30 cellular contexts compared by ENCODE assay signal in the genomic region with DNA sequence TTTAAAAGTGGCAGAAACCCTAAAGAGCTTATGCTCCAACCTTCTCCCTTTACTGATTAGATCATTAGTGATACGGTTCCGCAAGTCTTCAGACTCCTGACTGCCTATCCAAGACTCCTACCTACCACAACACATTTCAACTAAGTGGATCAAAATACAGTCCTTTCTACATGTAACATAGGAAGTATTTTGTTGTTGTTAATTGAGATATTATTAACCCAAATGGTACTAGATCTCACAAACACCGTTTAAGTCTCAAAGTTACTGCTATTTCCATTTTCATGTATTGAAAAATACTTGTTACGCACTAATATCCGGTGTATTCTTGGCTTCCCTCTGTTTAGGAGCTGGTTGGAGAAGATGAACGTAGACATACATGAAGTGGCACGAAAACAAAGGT. TPM values are rescaled to one million over a fixed set of nuclear protein-coding genes. Genes with fewer than 3 reads are reported as not detected.
DNase-seq lines count a peak whose midpoint lies in the region; ATAC-seq and TF ChIP-seq lines count a peak whose summit lies in the region.
"Had no signal": no experiment of that assay in that cellular context is flagged by ENCODE, and none has a peak within 500 bp of the region (broad histone marks: within the 10 kb centered on the region; RNA-seq: fewer than 3 reads in every experiment).

No MANE protein-coding gene starts in this region.

- TF ChIP-seq CTCF in brain (conservative IDR thresholded peaks at IDR 0.05) (no peak), nephron progenitor cell (IDR thresholded peaks at IDR 0.05) (no peak)

- no peaks in the 10 kb centered on the region for H3K9me3 Mint-ChIP-seq in activated naive CD8-positive, alpha-beta T cell (ENCODE audit: low read depth)
- H3K9me3 Mint-ChIP-seq in activated naive CD8-positive, alpha-beta T cell treated with anti-CD3 and anti-CD28 coated beads for 36 hours: no peaks in the 10 kb centered on the region
- H3K9me3 Mint-ChIP-seq in brain (peaks cover 0 to 2% (median 0%) of the 10 kb centered on the region in 5 experiments), nephron progenitor cell (no peaks in the 10 kb centered on the region)
- H3K9me3 Mint-ChIP-seq: CD4-positive, CD25-positive, alpha-beta regulatory T cell had no signal

- peaks cover 11% of the 10 kb centered on the region for H3K4me1 Mint-ChIP-seq in activated naive CD8-positive, alpha-beta T cell (ENCODE audit: low read depth)
- H3K4me1 Mint-ChIP-seq in activated naive CD8-positive, alpha-beta T cell treated with anti-CD3 and anti-CD28 coated beads for 36 hours: peaks cover 4% of the 10 kb centered on the region
- peaks cover 10% of the 10 kb centered on the region for H3K4me1 Mint-ChIP-seq in brain
- peaks cover 10% of the 10 kb centered on the region for H3K4me1 Mint-ChIP-seq in nephron progenitor cell

- H3K27ac Mint-ChIP-seq in activated naive CD8-positive, alpha-beta T cell: no peak overlapping the region
- H3K27ac Mint-ChIP-seq in activated naive CD8-positive, alpha-beta T cell treated with anti-CD3 and anti-CD28 coated beads for 36 hours: no peak overlapping the region
- no peak overlapping the region for H3K27ac Mint-ChIP-seq in brain
- H3K27ac Mint-ChIP-seq in nephron progenitor cell: no peak overlapping the region

- ATAC-seq in activated CD4-positive, CD25-positive, alpha-beta regulatory T cell treated with anti-CD3 and anti-CD28 coated beads, Interleukin-2, amount 50 U/mL, for 24 hours: no peak
- ATAC-seq: GM12878, K562, Right ventricle myocardium inferior had no signal

- H3K4me3 Mint-ChIP-seq in activated naive CD8-positive, alpha-beta T cell: peak overlapping the region; percentile 64
- no peak overlapping the region for H3K4me3 Mint-ChIP-seq in activated naive CD8-positive, alpha-beta T cell treated with anti-CD3 and anti-CD28 coated beads for 36 hours
- peak overlapping the region; percentile 68 to 79 (median 78) for H3K4me3 Mint-ChIP-seq in brain
- peak overlapping the region; percentile 84 for H3K4me3 Mint-ChIP-seq in nephron progenitor cell
- H3K4me3 Mint-ChIP-seq: CD4-positive, CD25-positive, alpha-beta regulatory T cell had no signal

- no peak for DNase-seq in activated naive CD8-positive, alpha-beta T cell treated with anti-CD3 and anti-CD28 coated beads for 36 hours
- DNase-seq in nephron progenitor cell (no peak), RKO (ENCODE audit: low spot score) (no peak), DMS53 treated with DMSO at 0.1 percent for 48 hours (lab: John Stamatoyannopoulos, UW; ENCODE audit: unreplicated experiment) (no peak)
- DNase-seq: CD4-positive, CD25-positive, alpha-beta regulatory T cell; DMS79; EL; GDM1; GOT3; HCEC 1CT; Kasumi-1; NCI-H1092 treated with DMSO at 0.1 percent for 48 hours; NCI-H1436; NCI-H187; NCI-H2081 treated with DMSO at 0.1 percent for 48 hours; NCI-H2171; NCI-H345; NCI-H524; NCI-H774; SJCRH30 had no signal

- H3K36me3 Mint-ChIP-seq in activated naive CD8-positive, alpha-beta T cell: no peaks in the 10 kb centered on the region
- no peaks in the 10 kb centered on the region for H3K36me3 Mint-ChIP-seq in activated naive CD8-positive, alpha-beta T cell treated with anti-CD3 and anti-CD28 coated beads for 36 hours
- H3K36me3 Mint-ChIP-seq in brain (no peaks in the 10 kb centered on the region), nephron progenitor cell (ENCODE audit: low read depth) (no peaks in the 10 kb centered on the region)
- H3K36me3 Mint-ChIP-seq: CD4-positive, CD25-positive, alpha-beta regulatory T cell had no signal

- H3K27me3 Mint-ChIP-seq in activated naive CD8-positive, alpha-beta T cell: peaks cover 42% of the 10 kb centered on the region
- peaks cover 64% of the 10 kb centered on the region for H3K27me3 Mint-ChIP-seq in activated naive CD8-positive, alpha-beta T cell treated with anti-CD3 and anti-CD28 coated beads for 36 hours
- H3K27me3 Mint-ChIP-seq in brain (peaks cover 61% of the 10 kb centered on the region), nephron progenitor cell (ENCODE audit: low read depth, poor library complexity) (peaks cover 68% of the 10 kb centered on the region)

RNA-seq across cellular contexts. Expression of a gene that starts 1.1 kb away (rescaled TPM):
- total RNA-seq in activated naive CD8-positive, alpha-beta T cell treated with anti-CD3 and anti-CD28 coated beads for 36 hours: not detected
- polyA plus RNA-seq in brain (ENCODE audit: insufficient read depth, low read depth, low replicate concordance): not detected
- total RNA-seq: A172; CD4-positive, CD25-positive, alpha-beta regulatory T cell; GM12878; HT1080; K562; M059J; Right ventricle myocardium inferior; RPMI7951; SJCRH30 had no signal
- polyA plus RNA-seq: CD4-positive, CD25-positive, alpha-beta regulatory T cell; GM12878; K562 had no signal

RNA-seq across cellular contexts. Expression of a gene that starts 26.5 kb away (rescaled TPM):
- total RNA-seq in activated naive CD8-positive, alpha-beta T cell treated with anti-CD3 and anti-CD28 coated beads for 36 hours: 10 to 100 TPM; 56.6 to 58.5 TPM
- 7.2 TPM for polyA plus RNA-seq in brain (ENCODE audit: insufficient read depth, low read depth, low replicate concordance)
